Comparison of ENCODE assay signal across 12 cellular contexts in the genomic region with DNA sequence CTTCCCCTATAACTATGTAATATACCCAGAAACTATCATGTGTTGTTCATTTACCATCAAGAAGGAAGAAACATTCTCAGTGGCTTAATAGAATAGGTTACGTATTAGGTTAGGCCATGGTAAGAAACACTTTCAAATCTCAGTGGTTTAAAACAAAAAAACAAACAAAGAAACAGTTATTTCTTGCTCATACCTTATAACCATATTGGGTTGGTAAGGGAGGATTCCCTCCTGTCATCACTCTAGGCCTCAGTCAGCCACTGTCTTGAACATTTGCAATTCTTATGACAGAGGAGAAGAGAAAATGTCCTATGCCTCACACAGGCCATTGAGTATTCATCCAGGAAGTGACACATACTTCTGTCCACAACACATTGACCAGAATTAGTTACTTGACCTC.
A peak's percentile ranks its signal among the peaks of the same experiment; 100 is the strongest.
DNase-seq lines count a peak whose midpoint lies in the region; ATAC-seq and TF ChIP-seq lines count a peak whose summit lies in the region.
"Had no signal": no experiment of that assay in that cellular context is flagged by ENCODE, and none has a peak within 500 bp of the region (broad histone marks: within the 10 kb centered on the region; RNA-seq: fewer than 3 reads in every experiment).

No MANE protein-coding gene starts in this region.

- H3K4me3 Mint-ChIP-seq in Calu3 (ENCODE audit: low read depth, unreplicated experiment): peak overlapping the region; percentile 14
- H3K4me3 Mint-ChIP-seq: activated naive CD8-positive, alpha-beta T cell treated with anti-CD3 and anti-CD28 coated beads, Interleukin-2, amount 10 ng/mL, durations not matched to agents 7 days and 5 days had no signal

- no peaks in the 10 kb centered on the region for H4K20me1 ChIP-seq in MM.1S (ENCODE audit: insufficient read depth, low read length)
- H4K20me1 ChIP-seq: BLaER1 treated with 17β-estradiol and CSF1 and Interleukin-3, amounts not matched to agents 10 nM and 100 nM had no signal

- no peaks in the 10 kb centered on the region for H3K9me3 Mint-ChIP-seq in Calu3 (ENCODE audit: low read depth, unreplicated experiment)
- H3K9me3 Mint-ChIP-seq: activated naive CD8-positive, alpha-beta T cell treated with anti-CD3 and anti-CD28 coated beads, Interleukin-2, amount 10 ng/mL, durations not matched to agents 7 days and 5 days had no signal

- H3K4me2 ChIP-seq in MM.1S (ENCODE audit: low read depth, low read length): no peak overlapping the region

- BruUV-seq in Calu3 (replicated peaks; lab: Mats Ljungman, UMichigan): no TSS peak

- peaks cover 49% of the 10 kb centered on the region for H3K4me1 Mint-ChIP-seq in Calu3 (ENCODE audit: low read depth, unreplicated experiment)
- H3K4me1 Mint-ChIP-seq: activated naive CD8-positive, alpha-beta T cell treated with anti-CD3 and anti-CD28 coated beads, Interleukin-2, amount 10 ng/mL, durations not matched to agents 7 days and 5 days had no signal

- H3K27ac Mint-ChIP-seq in Calu3 (ENCODE audit: unreplicated experiment): peak overlapping the region; percentile 91
- H3K27ac Mint-ChIP-seq: activated naive CD8-positive, alpha-beta T cell treated with anti-CD3 and anti-CD28 coated beads, Interleukin-2, amount 10 ng/mL, durations not matched to agents 7 days and 5 days had no signal

- H3K79me2 ChIP-seq in MM.1S (ENCODE audit: low read length): no peaks in the 10 kb centered on the region

- TF ChIP-seq CTCF in Calu3 (IDR thresholded peaks at IDR 0.05; ENCODE audit: unreplicated experiment) (no peak), choroid plexus epithelial cell (conservative IDR thresholded peaks at IDR 0.05; ENCODE audit: low read depth, low read length) (no peak), omental fat pad (IDR thresholded peaks at IDR 0.05) (no peak), MM.1S (IDR thresholded peaks at IDR 0.05; ENCODE audit: low read length) (no peak)

- no peak overlapping the region for H3K27ac ChIP-seq in MM.1S (ENCODE audit: low read length)
- H3K27ac ChIP-seq: BLaER1 treated with 17β-estradiol and CSF1 and Interleukin-3, amounts not matched to agents 10 nM and 100 nM; neutrophil had no signal

- CTCF ChIA-PET in Calu3 (lab: Charles Lee): interaction anchor here (1.4 kb wide), 1 partner anchor 29 kb away, joined by 5 read pairs; no protein-coding TSS in a partner anchor

- H3K27me3 Mint-ChIP-seq in Calu3 (ENCODE audit: unreplicated experiment): no peaks in the 10 kb centered on the region
- H3K27me3 Mint-ChIP-seq: activated naive CD8-positive, alpha-beta T cell treated with anti-CD3 and anti-CD28 coated beads, Interleukin-2, amount 10 ng/mL, durations not matched to agents 7 days and 5 days had no signal

- H3K36me3 Mint-ChIP-seq in Calu3 (ENCODE audit: insufficient read depth, unreplicated experiment): peaks cover 14% of the 10 kb centered on the region
- H3K36me3 Mint-ChIP-seq: activated naive CD8-positive, alpha-beta T cell treated with anti-CD3 and anti-CD28 coated beads, Interleukin-2, amount 10 ng/mL, durations not matched to agents 7 days and 5 days had no signal

- no peaks in the 10 kb centered on the region for H3F3A ChIP-seq in MM.1S (ENCODE audit: insufficient read depth, low read length)

- intact Hi-C loops in Calu3 (cut with micrococcal nuclease; ENCODE audit: unreplicated experiment): loop anchor here (2.0 to 10.0 kb wide), 6 partner anchors 71 to 809 kb away; no protein-coding TSS in a partner anchor

- H3K4me1 ChIP-seq in MM.1S (ENCODE audit: low read length): no peaks in the 10 kb centered on the region
- H3K4me1 ChIP-seq: BLaER1 treated with 17β-estradiol and CSF1 and Interleukin-3, amounts not matched to agents 10 nM and 100 nM had no signal

- no peak overlapping the region for H3K9ac ChIP-seq in MM.1S (ENCODE audit: low read length)
- H3K9ac ChIP-seq: BLaER1 treated with 17β-estradiol and CSF1 and Interleukin-3, amounts not matched to agents 10 nM and 100 nM had no signal

- no peak overlapping the region for H2AFZ ChIP-seq in MM.1S (ENCODE audit: low read length)

- H3K36me3 ChIP-seq in MM.1S (replicated peaks; ENCODE audit: insufficient read depth, low read length): no peaks in the 10 kb centered on the region
- H3K36me3 ChIP-seq: BLaER1 treated with 17β-estradiol and CSF1 and Interleukin-3, amounts not matched to agents 10 nM and 100 nM; neutrophil had no signal

- no peaks in the 10 kb centered on the region for H3K27me3 ChIP-seq in MM.1S (replicated peaks; ENCODE audit: insufficient read depth, low read length)
- H3K27me3 ChIP-seq: BLaER1 treated with 17β-estradiol and CSF1 and Interleukin-3, amounts not matched to agents 10 nM and 100 nM; neutrophil had no signal

- DNase-seq in Calu3 (peak; percentile 3), choroid plexus epithelial cell (ENCODE audit: low read depth) (peak; percentile 27), NCI-H1105 (lab: John Stamatoyannopoulos, UW) (no peak), omental fat pad (ENCODE audit: low spot score) (no peak), midbrain (lab: John Stamatoyannopoulos, UW) (no peak), MM.1S (no peak)
- DNase-seq: activated naive CD8-positive, alpha-beta T cell treated with anti-CD3 and anti-CD28 coated beads, Interleukin-2, amount 10 ng/mL, durations not matched to agents 7 days and 5 days; NCI-H1694 treated with DMSO at 0.1 percent for 48 hours had no signal

- H3K9me3 ChIP-seq in MM.1S (replicated peaks; ENCODE audit: insufficient read depth, low read length): no peaks in the 10 kb centered on the region
- H3K9me3 ChIP-seq: BLaER1 treated with 17β-estradiol and CSF1 and Interleukin-3, amounts not matched to agents 10 nM and 100 nM; neutrophil had no signal

- no peaks in the 10 kb centered on the region for H3K9me2 ChIP-seq in MM.1S (replicated peaks; ENCODE audit: insufficient read depth, low read length)

- ATAC-seq in GM21447 (IDR thresholded peaks at IDR 0.05; ENCODE audit: unreplicated experiment) (peak; percentile 89), HG03135 (IDR thresholded peaks at IDR 0.05; ENCODE audit: unreplicated experiment) (peak; percentile 90), omental fat pad (ENCODE audit: low FRiP score) (no peak)

- no peak overlapping the region for H3K4me3 ChIP-seq in choroid plexus epithelial cell (ENCODE audit: low read depth, low read length)
- no peak overlapping the region for H3K4me3 ChIP-seq in MM.1S (ENCODE audit: low read length)
- H3K4me3 ChIP-seq: BLaER1 treated with 17β-estradiol and CSF1 and Interleukin-3, amounts not matched to agents 10 nM and 100 nM had no signal

Comparison
In these comparisons a context has a peak if more than half of its experiments do, and no peak if none do; other contexts are left out.
1. DNase-seq: peak in Calu3 (single experiment) and choroid plexus epithelial cell (single experiment); none in NCI-H1105 (single experiment), omental fat pad (single experiment), midbrain (single experiment) and MM.1S (single experiment).